15 cellular contexts compared by ENCODE assay signal in the genomic region with DNA sequence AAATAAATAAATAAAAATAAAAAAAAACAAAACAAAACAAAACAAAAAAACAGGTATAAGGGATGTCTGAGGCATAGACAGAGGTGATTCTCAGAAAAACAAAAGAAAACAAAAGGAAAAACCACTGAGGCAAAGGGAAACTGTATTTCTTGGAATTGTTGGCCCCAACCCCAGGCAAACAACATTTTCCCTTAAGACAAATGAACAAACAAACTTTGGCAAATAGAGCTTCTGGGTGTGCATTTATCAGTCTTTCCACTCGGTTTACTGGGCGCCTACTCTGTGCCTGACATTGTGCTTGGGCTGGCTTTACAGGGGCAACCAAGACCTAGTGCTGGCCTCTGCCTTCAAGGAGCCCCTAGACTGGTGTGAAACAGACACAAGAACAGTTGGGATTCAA. TPM values are rescaled to one million over a fixed set of nuclear protein-coding genes. Genes with fewer than 3 reads are reported as not detected.
A peak's percentile ranks its signal among the peaks of the same experiment; 100 is the strongest.
DNase-seq lines count a peak whose midpoint lies in the region; ATAC-seq and TF ChIP-seq lines count a peak whose summit lies in the region.
"Had no signal": no experiment of that assay in that cellular context is flagged by ENCODE, and none has a peak within 500 bp of the region (broad histone marks: within the 10 kb centered on the region; RNA-seq: fewer than 3 reads in every experiment).

No MANE protein-coding gene starts in this region.

- 70% methylated on average over 2 of the region's 2 CpGs for WGBS in right cardiac atrium
- WGBS in spleen, 5 donors = 79 to 98% (median 91%) methylated on average over 2 of the region's 2 CpGs

- H3K36me3 Mint-ChIP-seq in T-helper 2 cell treated with Interferon-gamma antibody and Interleukin-4, amounts not matched to agents 5 μg/mL and 100 μg/mL, for 36 hours (ENCODE audit: low read depth) = no peaks in the 10 kb centered on the region

- no peak for DNase-seq in T-helper 2 cell treated with Interferon-gamma antibody and Interleukin-4, amounts not matched to agents 5 μg/mL and 100 μg/mL, for 36 hours (ENCODE audit: low spot score)
- DNase-seq in T-helper 2 cell = no peak
- no peak for DNase-seq in RWPE1 (ENCODE audit: low spot score)
- DNase-seq in right cardiac atrium = no peak
- no peak for DNase-seq in spleen
- DNase-seq in MG63 = no peak
- DNase-seq in NCI-H1694 treated with DMSO at 0.1 percent for 48 hours (lab: John Stamatoyannopoulos, UW) = no peak
- DNase-seq in nucleus accumbens (lab: John Stamatoyannopoulos, UW) = no peak
- DNase-seq: activated CD4-positive, alpha-beta T cell treated with anti-CD3 and anti-CD28 coated beads, Interleukin-2, amount 50 U/mL, for 4 hours; activated effector memory CD4-positive, alpha-beta T cell treated with anti-CD3 and anti-CD28 coated beads, Interleukin-2, amount 50 U/mL, for 16 hours; COR-L47; gastrocnemius medialis; mucosa of descending colon; NCI-H1092; stimulated activated CD4-positive, alpha-beta T cell treated with anti-CD3 and anti-CD28 coated beads, Interleukin-4, amount 100 ng/mL, for 1 hour had no signal

- H3K9me3 ChIP-seq in right cardiac atrium (ENCODE audit: control insufficient read depth, low read length) (no peaks in the 10 kb centered on the region), spleen (no peaks in the 10 kb centered on the region), MG63 (no peaks in the 10 kb centered on the region)
- H3K9me3 ChIP-seq: gastrocnemius medialis, mucosa of descending colon had no signal

- no peaks in the 10 kb centered on the region for H3K27me3 ChIP-seq in right cardiac atrium (ENCODE audit: control insufficient read depth, insufficient read depth)
- H3K27me3 ChIP-seq in spleen (replicated peaks in 1 of 7) = no peaks in the 10 kb centered on the region
- no peaks in the 10 kb centered on the region for H3K27me3 ChIP-seq in MG63
- H3K27me3 ChIP-seq: gastrocnemius medialis had no signal

- H3K4me1 ChIP-seq in right cardiac atrium (ENCODE audit: control insufficient read depth, insufficient read depth, low read length) = peaks cover 22% of the 10 kb centered on the region
- peaks cover 3 to 67% (median 34%) of the 10 kb centered on the region in 6 donors for H3K4me1 ChIP-seq in spleen

- peaks cover 51% of the 10 kb centered on the region for H3K4me1 Mint-ChIP-seq in T-helper 2 cell treated with Interferon-gamma antibody and Interleukin-4, amounts not matched to agents 5 μg/mL and 100 μg/mL, for 36 hours (ENCODE audit: low read depth)

- H3K4me3 Mint-ChIP-seq in T-helper 2 cell treated with Interferon-gamma antibody and Interleukin-4, amounts not matched to agents 5 μg/mL and 100 μg/mL, for 36 hours = peak overlapping the region; percentile 39

- no peaks in the 10 kb centered on the region for H3K36me3 ChIP-seq in spleen
- no peaks in the 10 kb centered on the region for H3K36me3 ChIP-seq in MG63
- H3K36me3 ChIP-seq: gastrocnemius medialis had no signal

- TF ChIP-seq CTCF in RWPE1 (conservative IDR thresholded peaks at IDR 0.05; ENCODE audit: low read depth) (no peak), spleen (IDR thresholded peaks at IDR 0.05 in 8 of 11, conservative IDR thresholded peaks at IDR 0.05 in 3 of 11) (no peak)

- no peaks in the 10 kb centered on the region for H3K9me3 Mint-ChIP-seq in T-helper 2 cell treated with Interferon-gamma antibody and Interleukin-4, amounts not matched to agents 5 μg/mL and 100 μg/mL, for 36 hours

- intact Hi-C loops in right cardiac atrium (cut with DNase I) = loop anchor here in 1 of 4 donors (5.0 kb wide), 1 partner anchor 44 kb away; no protein-coding TSS in a partner anchor
- intact Hi-C loops in spleen (cut with DNase I; ENCODE audit: low total_unique reads) = no loop called here

- ATAC-seq in right cardiac atrium = no peak
- ATAC-seq: gastrocnemius medialis, mucosa of descending colon had no signal

- H3K4me3 ChIP-seq in right cardiac atrium (ENCODE audit: low read length) (no peak overlapping the region), spleen (no peak overlapping the region), MG63 (no peak overlapping the region)
- H3K4me3 ChIP-seq: mucosa of descending colon had no signal

- no peaks in the 10 kb centered on the region for H3K27me3 Mint-ChIP-seq in T-helper 2 cell treated with Interferon-gamma antibody and Interleukin-4, amounts not matched to agents 5 μg/mL and 100 μg/mL, for 36 hours (ENCODE audit: low read depth)

- H3K27ac Mint-ChIP-seq in T-helper 2 cell treated with Interferon-gamma antibody and Interleukin-4, amounts not matched to agents 5 μg/mL and 100 μg/mL, for 36 hours = no peak overlapping the region

- POLR2A ChIA-PET in RWPE1 (lab: Yijun Ruan, JAX; ENCODE audit: low non-redundant PET) = no interaction called here

- no peak for TF ChIP-seq POLR2A in spleen (IDR thresholded peaks at IDR 0.05)

- CTCF ChIA-PET in RWPE1 (lab: Yijun Ruan, JAX) = no interaction called here

- H3K27ac ChIP-seq in RWPE1 = peak overlapping the region; percentile 99; the same call in 1 of the 2 replicates
- H3K27ac ChIP-seq in right cardiac atrium (ENCODE audit: low read length) = peak overlapping the region; percentile 96
- H3K27ac ChIP-seq in spleen = peak overlapping the region in 5 of 8 donors; percentile 63 to 85 (median 71)

RNA-seq across cellular contexts. Expression of gene IER3, which starts 33.7 kb away (rescaled TPM):
- total RNA-seq in right cardiac atrium (10 to 100 TPM; 22.4 to 60.2 (median 34.1) TPM), spleen (10 to 100 TPM; 29.8 to 62.2 (median 41.7) TPM)
- polyA plus RNA-seq in right cardiac atrium (63.6 TPM), spleen (10 to 100 TPM; 19.8 to 29.4 (median 25.7) TPM)
- 53.6 and 54.6 TPM in 2 replicates for total RNA-seq in MG63 (2014; rRNA removed; shearing (Covaris generic); ENCODE audit: low replicate concordance)

RNA-seq across cellular contexts. Expression of gene FLOT1, which starts 35.5 kb away (rescaled TPM):
- total RNA-seq in right cardiac atrium (100 to 1,000 TPM; 180 to 208 (median 199) TPM), spleen (100 to 1,000 TPM; 125 to 205 (median 170) TPM)
- polyA plus RNA-seq in right cardiac atrium (264 TPM), spleen (100 to 1,000 TPM; 116 to 178 (median 116) TPM)
- total RNA-seq in MG63 (2014; rRNA removed; shearing (Covaris generic); ENCODE audit: low replicate concordance) = 111 and 137 TPM in 2 replicates

RNA-seq across cellular contexts. Expression of gene TUBB, which starts 57.8 kb away (rescaled TPM):
- total RNA-seq in right cardiac atrium = 100 to 1,000 TPM; 130 to 250 (median 200) TPM
- 170 TPM for polyA plus RNA-seq in right cardiac atrium
- 100 to 1,000 TPM; 189 to 344 (median 272) TPM for total RNA-seq in spleen
- polyA plus RNA-seq in spleen = 100 to 1,000 TPM; 109 to 203 (median 182) TPM
- 241 and 386 TPM in 2 replicates for total RNA-seq in MG63 (2014; rRNA removed; shearing (Covaris generic); ENCODE audit: low replicate concordance)
